Comparison of ENCODE assay signal across 9 cellular contexts in genomic region chr11:8917157-8917820, GRCh38. TPM values are rescaled to one million over a fixed set of nuclear protein-coding genes. Genes with fewer than 3 reads are reported as not detected.
DNase-seq lines count a peak whose midpoint lies in the region; ATAC-seq lines count a peak whose summit lies in the region.
"Had no signal": no experiment of that assay in that cellular context is flagged by ENCODE, and none has a peak within 500 bp of the region (broad histone marks: within the 10 kb centered on the region; RNA-seq: fewer than 3 reads in every experiment).

No MANE protein-coding gene starts in this region.

- H3K4me1 ChIP-seq in rectal smooth muscle tissue (ENCODE audit: control insufficient read depth, insufficient read depth, low read length) = peaks cover 19% of the 10 kb centered on the region

- H3K4me3 ChIP-seq in rectal smooth muscle tissue (ENCODE audit: low read length) = no peak overlapping the region

- no peak for ATAC-seq in GM21619 (IDR thresholded peaks at IDR 0.05; ENCODE audit: unreplicated experiment)
- ATAC-seq in GM19467 (IDR thresholded peaks at IDR 0.05; ENCODE audit: unreplicated experiment) = no peak
- ATAC-seq: activated naive CD4-positive, alpha-beta T cell treated with anti-CD3 and anti-CD28 coated beads, Interleukin-2, amount 50 U/mL, for 72 hours had no signal

- H3K9ac ChIP-seq in rectal smooth muscle tissue (ENCODE audit: low read length) = no peak overlapping the region

- peak; percentile 86 for DNase-seq in ELR (ENCODE audit: low read depth)
- DNase-seq in SW480 (ENCODE audit: low spot score) = peak; percentile 49
- DNase-seq in fibroblast of the conjunctiva (ENCODE audit: low read depth) = peak; percentile 69
- DNase-seq in nucleus accumbens (lab: John Stamatoyannopoulos, UW) = no peak
- no peak for DNase-seq in HT-29 (ENCODE audit: low spot score)

- no peaks in the 10 kb centered on the region for H3K27me3 ChIP-seq in rectal smooth muscle tissue (ENCODE audit: control insufficient read depth, insufficient read depth, low read length)

- H3K36me3 ChIP-seq in rectal smooth muscle tissue (ENCODE audit: control insufficient read depth, insufficient read depth, low read length) = peaks cover 9% of the 10 kb centered on the region

- H3K27ac ChIP-seq in rectal smooth muscle tissue (ENCODE audit: low read depth, low read length) = peak overlapping the region; percentile 56

RNA-seq across cellular contexts. Expression of gene AKIP1, which starts 6.3 kb away (rescaled TPM):
- total RNA-seq in HT-29 (2014; rRNA removed; shearing (Covaris generic)) = 19.3 and 26.3 TPM in 2 replicates

RNA-seq across cellular contexts. Expression of gene C11orf16, which starts 15.5 kb away (rescaled TPM):
- total RNA-seq in HT-29 (2014; rRNA removed; shearing (Covaris generic)) = not detected in 2 replicates
- total RNA-seq: activated naive CD4-positive, alpha-beta T cell treated with anti-CD3 and anti-CD28 coated beads, Interleukin-2, amount 50 U/mL, for 72 hours had no signal

RNA-seq across cellular contexts. Expression of gene ASCL3, which starts 25.5 kb away (rescaled TPM):
- not detected in 2 replicates for total RNA-seq in HT-29 (2014; rRNA removed; shearing (Covaris generic))
- total RNA-seq: activated naive CD4-positive, alpha-beta T cell treated with anti-CD3 and anti-CD28 coated beads, Interleukin-2, amount 50 U/mL, for 72 hours had no signal

RNA-seq across cellular contexts. Expression of gene TMEM9B, which starts 47.0 kb away (rescaled TPM):
- 23.5 and 24.4 TPM in 2 replicates for total RNA-seq in HT-29 (2014; rRNA removed; shearing (Covaris generic))

Comparison
In these comparisons a context has a peak if more than half of its experiments do, and no peak if none do; other contexts are left out.
1. DNase-seq: peak in ELR (single experiment), SW480 (single experiment) and fibroblast of the conjunctiva (single experiment); none in nucleus accumbens (0 of 56) and HT-29 (single experiment).